ENCODE assay signal across 33 cellular contexts in the genomic region with DNA sequence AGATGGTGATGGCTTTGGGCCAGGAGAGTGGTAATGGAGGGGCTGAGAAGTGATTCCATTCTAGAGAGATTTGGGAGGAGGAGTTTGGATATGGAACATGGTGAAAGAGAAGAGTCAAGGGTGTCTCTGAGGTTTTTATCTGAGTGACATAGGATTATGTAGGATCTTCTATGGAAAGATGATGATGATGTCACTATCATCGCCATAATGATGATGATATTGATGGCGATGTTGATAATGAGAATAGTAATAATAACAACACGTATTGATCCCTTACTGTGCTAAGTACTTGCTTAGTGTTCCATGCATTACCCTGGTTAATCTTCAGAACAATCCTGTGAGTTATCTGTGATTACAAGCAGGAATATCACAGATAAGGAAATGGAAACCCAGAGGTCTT. TPM values are rescaled to one million over a fixed set of nuclear protein-coding genes. Genes with fewer than 3 reads are reported as not detected.
"Had no signal": no experiment of that assay in that cellular context is flagged by ENCODE, and none has a peak within 500 bp of the region (broad histone marks: within the 10 kb centered on the region; RNA-seq: fewer than 3 reads in every experiment).

No MANE protein-coding gene starts in this region.

- H3K36me3 Mint-ChIP-seq: stimulated activated effector memory CD8-positive, alpha-beta T cell treated with anti-CD3 and anti-CD28 coated beads, Interleukin-12 subunit alpha, Interleukin-12 subunit beta, amount 100 ng/mL, for 72 hours; stimulated activated memory B cell treated with anti-CD40 and anti-IgM and Interleukin-4, amounts not matched to agents 10 μg/mL and 1 μg/mL and 100 μg/mL, for 72 hours; stimulated activated naive B cell treated with anti-CD40 and anti-IgM and Interleukin-4, amounts not matched to agents 10 μg/mL and 1 μg/mL and 100 μg/mL, for 72 hours; type B pancreatic cell had no signal

- H3K27ac ChIP-seq: suprapubic skin, testis, thoracic aorta, thyroid gland, tibial artery, tibial nerve, transverse colon, upper lobe of left lung, upper lobe of right lung, uterus, vagina had no signal

- H3K27me3 ChIP-seq: testis, thyroid gland, tibial nerve, upper lobe of left lung, uterus, vagina had no signal

- H3K9me3 Mint-ChIP-seq: stimulated activated effector memory CD8-positive, alpha-beta T cell treated with anti-CD3 and anti-CD28 coated beads, Interleukin-12 subunit alpha, Interleukin-12 subunit beta, amount 100 ng/mL, for 72 hours; stimulated activated memory B cell treated with anti-CD40 and anti-IgM and Interleukin-4, amounts not matched to agents 10 μg/mL and 1 μg/mL and 100 μg/mL, for 72 hours; stimulated activated naive B cell treated with anti-CD40 and anti-IgM and Interleukin-4, amounts not matched to agents 10 μg/mL and 1 μg/mL and 100 μg/mL, for 72 hours; stimulated activated naive CD8-positive, alpha-beta T cell treated with anti-CD3 and anti-CD28 coated beads, Interleukin-15, amount 100 ng/mL, for 72 hours; stimulated activated naive CD8-positive, alpha-beta T cell treated with anti-CD3 and anti-CD28 coated beads, Interleukin-15, Interleukin-2, amounts not matched to agents 100 ng/mL and 50 ng/mL, for 24 hours; type B pancreatic cell had no signal

- H3K4me1 ChIP-seq: thyroid gland, transverse colon, upper lobe of right lung, uterus had no signal

- DNase-seq: stimulated activated CD4-positive, alpha-beta T cell treated with anti-CD3 and anti-CD28 coated beads, Interleukin-2, amount 100 ng/mL, for 48 hours; stimulated activated CD4-positive, alpha-beta T cell treated with anti-CD3 and anti-CD28 coated beads, Interleukin-4, amount 100 ng/mL, for 1 hour; stimulated activated CD4-positive, alpha-beta T cell treated with anti-CD3 and anti-CD28 coated beads, Interleukin-4, amount 100 ng/mL, for 24 hours; stimulated activated CD4-positive, alpha-beta T cell treated with anti-CD3 and anti-CD28 coated beads, Interleukin-4, amount 100 ng/mL, for 4 hours; stimulated activated CD8-positive, alpha-beta memory T cell treated with anti-CD3 and anti-CD28 coated beads, Interleukin-4, amount 100 ng/mL, for 48 hours; stimulated activated naive B cell treated with anti-CD40 and anti-IgM and Interleukin-4, amounts not matched to agents 10 μg/mL and 1 μg/mL and 100 μg/mL, for 72 hours; stimulated activated naive CD4-positive, alpha-beta T cell; stimulated activated naive CD4-positive, alpha-beta T cell treated with Interleukin-2 at 50 U/mL for 16 hours; stimulated activated naive CD8-positive, alpha-beta T cell treated with anti-CD3 and anti-CD28 coated beads, Interleukin-15, amount 100 ng/mL, for 72 hours; stimulated activated naive CD8-positive, alpha-beta T cell treated with anti-CD3 and anti-CD28 coated beads, Interleukin-15, Interleukin-2, amounts not matched to agents 100 U/mL and 50 U/mL, for 24 hours; stomach; substantia nigra; testis; thyroid gland; tibial artery; transverse colon; trophoblast cell; upper lobe of left lung; upper lobe of right lung; uterus had no signal

- H3K27ac Mint-ChIP-seq: stimulated activated effector memory CD8-positive, alpha-beta T cell treated with anti-CD3 and anti-CD28 coated beads, Interleukin-12 subunit alpha, Interleukin-12 subunit beta, amount 100 ng/mL, for 72 hours; stimulated activated memory B cell treated with anti-CD40 and anti-IgM and Interleukin-4, amounts not matched to agents 10 μg/mL and 1 μg/mL and 100 μg/mL, for 72 hours; stimulated activated naive B cell treated with anti-CD40 and anti-IgM and Interleukin-4, amounts not matched to agents 10 μg/mL and 1 μg/mL and 100 μg/mL, for 72 hours; stimulated activated naive CD8-positive, alpha-beta T cell treated with anti-CD3 and anti-CD28 coated beads, Interleukin-15, amount 100 ng/mL, for 72 hours; stimulated activated naive CD8-positive, alpha-beta T cell treated with anti-CD3 and anti-CD28 coated beads, Interleukin-15, Interleukin-2, amounts not matched to agents 100 ng/mL and 50 ng/mL, for 24 hours; type B pancreatic cell had no signal

- H3K9me3 ChIP-seq: stomach, suprapubic skin, testis, thoracic aorta, thyroid gland, tibial artery, tibial nerve, transverse colon, upper lobe of left lung, upper lobe of right lung, uterus, vagina had no signal

- H3K4me1 Mint-ChIP-seq: stimulated activated effector memory CD8-positive, alpha-beta T cell treated with anti-CD3 and anti-CD28 coated beads, Interleukin-12 subunit alpha, Interleukin-12 subunit beta, amount 100 ng/mL, for 72 hours had no signal

- H3K4me3 Mint-ChIP-seq: stimulated activated effector memory CD8-positive, alpha-beta T cell treated with anti-CD3 and anti-CD28 coated beads, Interleukin-12 subunit alpha, Interleukin-12 subunit beta, amount 100 ng/mL, for 72 hours; stimulated activated memory B cell treated with anti-CD40 and anti-IgM and Interleukin-4, amounts not matched to agents 10 μg/mL and 1 μg/mL and 100 μg/mL, for 72 hours; stimulated activated naive B cell treated with anti-CD40 and anti-IgM and Interleukin-4, amounts not matched to agents 10 μg/mL and 1 μg/mL and 100 μg/mL, for 72 hours; stimulated activated naive CD8-positive, alpha-beta T cell treated with anti-CD3 and anti-CD28 coated beads, Interleukin-15, amount 100 ng/mL, for 72 hours; stimulated activated naive CD8-positive, alpha-beta T cell treated with anti-CD3 and anti-CD28 coated beads, Interleukin-15, Interleukin-2, amounts not matched to agents 100 ng/mL and 50 ng/mL, for 24 hours; type B pancreatic cell had no signal

- H3K36me3 ChIP-seq: stomach, suprapubic skin, thoracic aorta, thyroid gland, tibial artery, tibial nerve, transverse colon, upper lobe of left lung, upper lobe of right lung, uterus, vagina had no signal

- H3K4me3 ChIP-seq: stomach, suprapubic skin, testis, thoracic aorta, thyroid gland, tibial artery, tibial nerve, transverse colon, upper lobe of left lung, upper lobe of right lung, uterus, vagina had no signal

- FAIRE-seq: urothelium cell line had no signal

- ATAC-seq: stimulated activated effector memory CD8-positive, alpha-beta T cell treated with anti-CD3 and anti-CD28 coated beads, Interleukin-12 subunit alpha, Interleukin-12 subunit beta, amount 100 ng/mL, for 72 hours; stimulated activated memory B cell treated with anti-CD40 and anti-IgM and Interleukin-4, amounts not matched to agents 10 μg/mL and 1 μg/mL and 100 μg/mL, for 72 hours; stimulated activated naive B cell treated with anti-CD40 and anti-IgM and Interleukin-4, amounts not matched to agents 10 μg/mL and 1 μg/mL and 100 μg/mL, for 72 hours; stimulated activated naive CD8-positive, alpha-beta T cell treated with anti-CD3 and anti-CD28 coated beads, Interleukin-15, amount 100 ng/mL, for 72 hours; stimulated activated naive CD8-positive, alpha-beta T cell treated with anti-CD3 and anti-CD28 coated beads, Interleukin-15, Interleukin-2, amounts not matched to agents 100 U/mL and 50 U/mL, for 24 hours; upper lobe of right lung had no signal

RNA-seq across cellular contexts. Expression of a gene that starts 16.6 kb away (rescaled TPM):
- total RNA-seq: subcutaneous adipose tissue, suprapubic skin, temporal lobe, thoracic aorta, thyroid gland, tibial nerve, transverse colon, upper lobe of left lung, upper lobe of right lung, ureter, urinary bladder, uterus, vagina had no signal
- polyA plus RNA-seq: urinary bladder had no signal

RNA-seq across cellular contexts. Expression of a gene that starts 35.5 kb away (rescaled TPM):
- total RNA-seq: subcutaneous adipose tissue, suprapubic skin, temporal lobe, thoracic aorta, thyroid gland, tibial nerve, transverse colon, upper lobe of left lung, upper lobe of right lung, ureter, urinary bladder, uterus, vagina had no signal
- polyA plus RNA-seq: urinary bladder had no signal
